Comparison of ENCODE assay signal across 1 cellular context in the genomic region with DNA sequence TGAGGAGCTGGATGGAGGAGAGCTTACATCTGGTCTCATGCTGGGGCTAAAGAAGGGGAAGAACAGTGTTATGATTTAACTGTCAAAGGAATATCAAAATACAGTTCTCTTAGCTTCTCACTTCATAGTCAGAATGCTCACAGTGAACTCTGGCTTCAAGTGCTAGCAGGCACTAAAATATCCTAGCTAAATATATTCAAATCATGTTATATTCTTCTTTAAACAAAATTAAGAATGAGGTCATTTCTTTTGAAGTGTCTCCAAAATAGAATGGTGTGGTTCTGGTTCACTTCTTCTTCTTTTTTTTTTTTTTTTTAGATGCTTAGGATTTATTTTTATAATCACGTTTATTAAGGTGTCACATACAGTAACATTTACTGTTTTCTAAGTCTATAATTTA.
TF ChIP-seq lines count a peak whose summit lies in the region.

No MANE protein-coding gene starts in this region.

TF ChIP-seq in endothelial cell of umbilical vein, 7 proteins besides CTCF, POLR2A, EP300 and RAD21:
- TF ChIP-seq, protein P1, sequence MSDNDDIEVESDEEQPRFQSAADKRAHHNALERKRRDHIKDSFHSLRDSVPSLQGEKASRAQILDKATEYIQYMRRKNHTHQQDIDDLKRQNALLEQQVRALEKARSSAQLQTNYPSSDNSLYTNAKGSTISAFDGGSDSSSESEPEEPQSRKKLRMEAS (IDR thresholded peaks at IDR 0.05; ENCODE audit: insufficient read depth, insufficient read length) = no peak
- TF ChIP-seq JUN (IDR thresholded peaks at IDR 0.05; ENCODE audit: borderline replicate concordance, insufficient read depth, insufficient read length, low read depth) (no peak), GATA2 (IDR thresholded peaks at IDR 0.05; ENCODE audit: insufficient read depth, insufficient read length, low read depth, low read length) (no peak), FOS (IDR thresholded peaks at IDR 0.05; ENCODE audit: borderline replicate concordance, insufficient read depth, low read length) (no peak), POLR2AphosphoS5 (IDR thresholded peaks at IDR 0.05; ENCODE audit: insufficient read depth, low read depth, low read length) (no peak), MYC (IDR thresholded peaks at IDR 0.05; ENCODE audit: low read depth, low read length) (no peak)
